Comparison of ENCODE assay signal across 17 cellular contexts in genomic region chr11:86678296-86678695, GRCh38. TPM values are rescaled to one million over a fixed set of nuclear protein-coding genes. Genes with fewer than 3 reads are reported as not detected.
A peak's percentile ranks its signal among the peaks of the same experiment; 100 is the strongest.
DNase-seq lines count a peak whose midpoint lies in the region; ATAC-seq and TF ChIP-seq lines count a peak whose summit lies in the region.
"Had no signal": no experiment of that assay in that cellular context is flagged by ENCODE, and none has a peak within 500 bp of the region (broad histone marks: within the 10 kb centered on the region; RNA-seq: fewer than 3 reads in every experiment).

No MANE protein-coding gene starts in this region.

- no peak overlapping the region for H2BK5ac ChIP-seq in mesenchymal stem cell (ENCODE audit: low read depth, low read length, poor library complexity, severe bottlenecking)

- DNase-seq in NCI-H82 (lab: John Stamatoyannopoulos, UW) (peak; percentile 48), NCI-H82 treated with DMSO at 0.1 percent for 48 hours (lab: John Stamatoyannopoulos, UW; ENCODE audit: unreplicated experiment) (no peak), coronary artery (ENCODE audit: low spot score) (no peak), mesenchymal stem cell (no peak), smooth muscle cell (lab: John Stamatoyannopoulos, UW; ENCODE audit: unreplicated experiment) (no peak), WTC11 (ENCODE audit: low spot score) (no peak), brain microvascular endothelial cell (no peak)
- no peak for DNase-seq in stimulated activated CD4-positive, alpha-beta T cell treated with anti-CD3 and anti-CD28 coated beads, Interleukin-15, amount 100 ng/mL, for 24 hours
- DNase-seq: 8988T, C1 segment of cervical spinal cord, DMS 273 treated with DMSO at 0.1 percent for 48 hours, MG63, NCI-H1092 treated with DMSO at 0.1 percent for 48 hours, NCI-H187 treated with DMSO at 0.1 percent for 48 hours, NCI-H526, Right ventricle myocardium superior had no signal

- H3K79me2 ChIP-seq in smooth muscle cell (ENCODE audit: low read depth) = no peaks in the 10 kb centered on the region

- 81% methylated on average over 3 of the region's 3 CpGs for WGBS in mesenchymal stem cell
- 70% methylated on average over 3 of the region's 3 CpGs for WGBS in smooth muscle cell (ENCODE audit: low lambda C conversion rate)

- CTCF ChIA-PET in WTC11 (lab: Charles Lee) = interaction anchor here (1.2 to 1.4 kb wide), 3 partner anchors 17 to 106 kb away, joined by 3 to 6 read pairs (median 3); no protein-coding TSS in a partner anchor

- no peaks in the 10 kb centered on the region for H4K20me1 ChIP-seq in smooth muscle cell (ENCODE audit: low read depth)

- no peaks in the 10 kb centered on the region for H3K36me3 ChIP-seq in mesenchymal stem cell (ENCODE audit: control insufficient read depth in 1 of 2, insufficient read depth in 2 of 2, low read depth in 1 of 2, low read length in 2 of 2)
- H3K36me3 ChIP-seq in smooth muscle cell (ENCODE audit: low read depth) = no peaks in the 10 kb centered on the region
- H3K36me3 ChIP-seq in brain microvascular endothelial cell (replicated peaks) = no peaks in the 10 kb centered on the region
- H3K36me3 ChIP-seq: MG63 had no signal

- peak overlapping the region; percentile 15 for H2BK15ac ChIP-seq in mesenchymal stem cell (ENCODE audit: low read depth, poor library complexity, severe bottlenecking)

- H3K27me3 Mint-ChIP-seq in WTC11 (ENCODE audit: low read depth) = peaks cover 14% of the 10 kb centered on the region

- H3K4me1 Mint-ChIP-seq in WTC11 = peaks cover 29% of the 10 kb centered on the region

- peak overlapping the region in 1 of 2 experiments; percentile 43 for H3K18ac ChIP-seq in mesenchymal stem cell (ENCODE audit: low read depth in 1 of 2, low read length in 2 of 2)

- H4K91ac ChIP-seq in mesenchymal stem cell (ENCODE audit: low read length) = peak overlapping the region; percentile 30

- H3K27ac ChIP-seq in coronary artery (peak overlapping the region; percentile 28 to 40), mesenchymal stem cell (ENCODE audit: low read length, poor library complexity, severe bottlenecking) (peak overlapping the region; percentile 44), smooth muscle cell (ENCODE audit: low read depth) (no peak overlapping the region), brain microvascular endothelial cell (no peak overlapping the region)

- H3K4me1 ChIP-seq in mesenchymal stem cell (ENCODE audit: control insufficient read depth, insufficient read depth, low read depth, low read length) (peaks cover 10% of the 10 kb centered on the region), smooth muscle cell (ENCODE audit: low read depth) (peaks cover 57% of the 10 kb centered on the region)

- H3K27me3 ChIP-seq in mesenchymal stem cell (ENCODE audit: control insufficient read depth in 1 of 2, insufficient read depth in 1 of 2, low read length in 2 of 2) (no peaks in the 10 kb centered on the region), smooth muscle cell (ENCODE audit: low read depth) (no peaks in the 10 kb centered on the region), brain microvascular endothelial cell (replicated peaks) (no peaks in the 10 kb centered on the region)
- H3K27me3 ChIP-seq: MG63 had no signal

- TF ChIP-seq CTCF in coronary artery (IDR thresholded peaks at IDR 0.05) = no peak
- TF ChIP-seq CTCF in smooth muscle cell (IDR thresholded peaks at IDR 0.05; ENCODE audit: borderline replicate concordance, insufficient read depth, poor library complexity, severe bottlenecking) = no peak
- no peak for TF ChIP-seq CTCF in WTC11 (IDR thresholded peaks at IDR 0.05)
- no peak for TF ChIP-seq CTCF in brain microvascular endothelial cell (IDR thresholded peaks at IDR 0.05; ENCODE audit: low read depth, low read length, missing control alignments)

- H3K4ac ChIP-seq in mesenchymal stem cell (ENCODE audit: low read depth in 1 of 2, low read length in 2 of 2) = peak overlapping the region in 1 of 2 experiments; percentile 32

- peaks cover 2% of the 10 kb centered on the region for H3K79me1 ChIP-seq in mesenchymal stem cell (replicated peaks; ENCODE audit: low read length, poor library complexity, severe bottlenecking)

- H3K9me3 Mint-ChIP-seq in WTC11 = no peaks in the 10 kb centered on the region

- peak overlapping the region; percentile 10 to 88 for H2BK12ac ChIP-seq in mesenchymal stem cell (ENCODE audit: low read length in 2 of 2)

- no peak overlapping the region for H3K4me3 ChIP-seq in coronary artery
- no peak overlapping the region for H3K4me3 ChIP-seq in mesenchymal stem cell (ENCODE audit: insufficient read depth in 1 of 2, low read depth in 1 of 2, low read length in 2 of 2)
- H3K4me3 ChIP-seq in smooth muscle cell = no peak overlapping the region
- no peak overlapping the region for H3K4me3 ChIP-seq in brain microvascular endothelial cell (ENCODE audit: low read depth, low read length)
- H3K4me3 ChIP-seq: MG63 had no signal

- H2AFZ ChIP-seq in mesenchymal stem cell (ENCODE audit: low read depth, low read length) = no peak overlapping the region
- H2AFZ ChIP-seq in smooth muscle cell (ENCODE audit: low read depth) = no peak overlapping the region

- H4K8ac ChIP-seq in mesenchymal stem cell (ENCODE audit: low read length) = no peak overlapping the region

- H3F3A ChIP-seq in smooth muscle cell (ENCODE audit: low read depth) = peaks cover 20% of the 10 kb centered on the region

- H3K9ac ChIP-seq in mesenchymal stem cell (ENCODE audit: low read length) (no peak overlapping the region), smooth muscle cell (ENCODE audit: low read depth) (no peak overlapping the region)

- H3K4me2 ChIP-seq in mesenchymal stem cell (ENCODE audit: low read length, poor library complexity, severe bottlenecking) = no peak overlapping the region
- H3K4me2 ChIP-seq in smooth muscle cell = peak overlapping the region; percentile 12

- no peak overlapping the region for H3K14ac ChIP-seq in mesenchymal stem cell (ENCODE audit: low read length in 2 of 2)

- no peak for ATAC-seq in WTC11

- H2AK5ac ChIP-seq in mesenchymal stem cell (ENCODE audit: low read length, severe bottlenecking) = peak overlapping the region; percentile 95

- H3K4me3 Mint-ChIP-seq in WTC11 = no peak overlapping the region

- H3K9me3 ChIP-seq in mesenchymal stem cell (ENCODE audit: control insufficient read depth, low read length) (no peaks in the 10 kb centered on the region), smooth muscle cell (replicated peaks; ENCODE audit: low read depth) (no peaks in the 10 kb centered on the region)
- H3K9me3 ChIP-seq: MG63 had no signal

- POLR2A ChIA-PET in WTC11 (lab: Charles Lee) = no interaction called here

- in situ Hi-C loops in brain microvascular endothelial cell (cut with HindIII; ENCODE audit: low pct_ligation_motif_present, low sequenced_read_pairs) = no loop called here

- H3K23ac ChIP-seq in mesenchymal stem cell (ENCODE audit: low read length in 2 of 2) = no peak overlapping the region

- no peaks in the 10 kb centered on the region for H3K36me3 Mint-ChIP-seq in WTC11

- H3K27ac Mint-ChIP-seq in WTC11 = no peak overlapping the region

- peak overlapping the region; percentile 44 for H2BK120ac ChIP-seq in mesenchymal stem cell (ENCODE audit: low read depth, low read length)

TF ChIP-seq in WTC11, 78 proteins besides CTCF, POLR2A, EP300 and RAD21:
- TF ChIP-seq ARID4B (CRISPR knock-in tag; IDR thresholded peaks at IDR 0.05; ENCODE audit: borderline replicate concordance) (no peak), ZNF121 (CRISPR knock-in tag; IDR thresholded peaks at IDR 0.05) (no peak)
- TF ChIP-seq, protein P1, sequence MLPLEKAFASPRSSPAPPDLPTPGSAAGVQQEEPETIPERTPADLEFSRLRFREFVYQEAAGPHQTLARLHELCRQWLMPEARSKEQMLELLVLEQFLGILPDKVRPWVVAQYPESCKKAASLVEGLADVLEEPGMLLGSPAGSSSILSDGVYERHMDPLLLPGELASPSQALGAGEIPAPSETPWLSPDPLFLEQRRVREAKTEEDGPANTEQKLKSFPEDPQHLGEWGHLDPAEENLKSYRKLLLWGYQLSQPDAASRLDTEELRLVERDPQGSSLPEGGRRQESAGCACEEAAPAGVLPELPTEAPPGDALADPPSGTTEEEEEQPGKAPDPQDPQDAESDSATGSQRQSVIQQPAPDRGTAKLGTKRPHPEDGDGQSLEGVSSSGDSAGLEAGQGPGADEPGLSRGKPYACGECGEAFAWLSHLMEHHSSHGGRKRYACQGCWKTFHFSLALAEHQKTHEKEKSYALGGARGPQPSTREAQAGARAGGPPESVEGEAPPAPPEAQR (CRISPR knock-in tag; IDR thresholded peaks at IDR 0.05) = no peak

RNA-seq across cellular contexts. Expression of gene ME3, which starts 5.9 kb away (rescaled TPM):
- polyA plus RNA-seq in mesenchymal stem cell (2013, experiment 1 of 2) = 12.5 TPM
- polyA plus RNA-seq in mesenchymal stem cell (2013, experiment 2 of 2) = 11.9 TPM
- 8.4 and 9.3 TPM in 2 replicates for total RNA-seq in smooth muscle cell
- polyA plus RNA-seq in smooth muscle cell = 4.2 and 9.7 TPM in 2 replicates
- 1.2 to 3.1 TPM (median 1.8 TPM) in 3 replicates for total RNA-seq in WTC11 (2021)
- total RNA-seq: H4 had no signal

Comparison
In these comparisons a context has a peak if more than half of its experiments do, and no peak if none do; other contexts are left out.
1. H3K27ac ChIP-seq: peak in coronary artery (2 of 2) and mesenchymal stem cell (single experiment); none in smooth muscle cell (single experiment) and brain microvascular endothelial cell (single experiment).